In the genomic region with DNA sequence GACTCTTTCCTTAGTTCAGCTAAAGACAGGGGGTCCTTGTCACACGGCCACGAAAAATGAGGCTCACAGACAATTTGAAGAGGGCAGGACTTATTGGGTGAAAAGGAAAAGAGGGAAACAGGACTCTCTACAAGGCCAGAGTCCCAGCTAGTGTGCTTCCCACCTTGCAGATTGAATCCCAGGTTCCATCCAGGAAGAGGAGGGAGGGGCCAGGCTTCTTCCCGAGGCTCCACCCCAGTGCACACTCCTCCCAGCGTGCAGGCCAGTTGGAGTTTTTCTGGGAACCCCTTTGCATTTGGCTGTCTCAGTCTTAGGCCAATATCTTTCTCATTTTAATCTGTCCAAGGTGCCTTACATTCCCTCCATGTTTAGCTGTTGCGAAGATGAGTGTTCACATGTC, we compare ENCODE assay signal across 12 cellular contexts.
"Had no signal": no experiment of that assay in that cellular context is flagged by ENCODE, and none has a peak within 500 bp of the region (broad histone marks: within the 10 kb centered on the region; RNA-seq: fewer than 3 reads in every experiment).

No MANE protein-coding gene starts in this region.

- H3K4me1 ChIP-seq: parathyroid adenoma had no signal

- ATAC-seq: activated T-helper 17 cell treated with anti-CD3 and anti-CD28 coated beads, Interleukin-2, amount 50 U/mL, for 72 hours; heart left ventricle had no signal

- H3K4me3 ChIP-seq: esophagus muscularis mucosa, heart left ventricle, left lung, skin epidermis, stomach, thoracic aorta had no signal

- H3K27ac ChIP-seq: heart left ventricle, parathyroid adenoma, thoracic aorta had no signal

- H2AFZ ChIP-seq: parathyroid adenoma had no signal

- H3K9ac ChIP-seq: parathyroid adenoma had no signal

- H3K79me2 ChIP-seq: parathyroid adenoma had no signal

- H3K27me3 ChIP-seq: esophagus muscularis mucosa, heart left ventricle, left lung, stomach had no signal

- H3K9me3 ChIP-seq: esophagus muscularis mucosa, left lung, stomach, thoracic aorta had no signal

- DNase-seq: activated B cell treated with CpG ODN at 0.5 μM for 24 hours; activated CD4-positive, alpha-beta T cell treated with anti-CD3 and anti-CD28 coated beads, Interleukin-2, amount 10 ng/mL, durations not matched to agents 24 days and 14 days; activated naive CD4-positive, alpha-beta T cell treated with anti-CD3 and anti-CD28 coated beads for 36 hours; heart left ventricle; left lung; retina; stomach had no signal
